ENCODE assay signal across 1 cellular context in genomic region chr16:84022641-84023040, GRCh38.
TF ChIP-seq lines count a peak whose summit lies in the region.

No MANE protein-coding gene starts in this region.

TF ChIP-seq in H1, 55 proteins besides CTCF, POLR2A, EP300 and RAD21 (continued from another document):
- no peak; the same call in 1 of the 2 replicates for TF ChIP-seq E2F6 (IDR thresholded peaks at IDR 0.05)
- TF ChIP-seq JUND (IDR thresholded peaks at IDR 0.05; ENCODE audit: low read length), result no peak
- TF ChIP-seq SIX5 (IDR thresholded peaks at IDR 0.05; ENCODE audit: low read depth, low read length), result no peak
- no peak for TF ChIP-seq EGR1 (IDR thresholded peaks at IDR 0.05; ENCODE audit: borderline replicate concordance, low read depth, low read length)
- no peak for TF ChIP-seq ATF2 (IDR thresholded peaks at IDR 0.05; ENCODE audit: low read length)
- TF ChIP-seq KDM1A (IDR thresholded peaks at IDR 0.05; ENCODE audit: borderline replicate concordance, low read length), result no peak
- TF ChIP-seq SP1 (IDR thresholded peaks at IDR 0.05; ENCODE audit: low read depth, low read length), result no peak
- TF ChIP-seq GABPA (IDR thresholded peaks at IDR 0.05; ENCODE audit: borderline replicate concordance, insufficient read depth, low read length), result no peak
- TF ChIP-seq RBBP5 (IDR thresholded peaks at IDR 0.05; ENCODE audit: borderline replicate concordance, low read depth, low read length), result no peak
- TF ChIP-seq ATF3 (IDR thresholded peaks at IDR 0.05; ENCODE audit: insufficient read depth, low read depth, low read length), result no peak
- no peak for TF ChIP-seq MAFK (IDR thresholded peaks at IDR 0.05; ENCODE audit: low read depth, low read length)
- no peak for TF ChIP-seq NANOG (IDR thresholded peaks at IDR 0.05; ENCODE audit: insufficient read depth, low read depth, low read length, poor library complexity, severe bottlenecking)
